In genomic region chr1:241672301-241672700, GRCh38 we compare ENCODE assay signal across 2 cellular contexts.
TF ChIP-seq lines count a peak whose summit lies in the region.

No MANE protein-coding gene starts in this region.

TF ChIP-seq in A549, 52 proteins besides CTCF, POLR2A, EP300 and RAD21 (continued from another document):
- TF ChIP-seq PBX3 (IDR thresholded peaks at IDR 0.05), result no peak

TF ChIP-seq in liver, 16 proteins besides CTCF, POLR2A, EP300 and RAD21 (continued from another document):
- TF ChIP-seq ZBTB33 (IDR thresholded peaks at IDR 0.05), result no peak
